Comparison of ENCODE assay signal across 21 cellular contexts in the genomic region with DNA sequence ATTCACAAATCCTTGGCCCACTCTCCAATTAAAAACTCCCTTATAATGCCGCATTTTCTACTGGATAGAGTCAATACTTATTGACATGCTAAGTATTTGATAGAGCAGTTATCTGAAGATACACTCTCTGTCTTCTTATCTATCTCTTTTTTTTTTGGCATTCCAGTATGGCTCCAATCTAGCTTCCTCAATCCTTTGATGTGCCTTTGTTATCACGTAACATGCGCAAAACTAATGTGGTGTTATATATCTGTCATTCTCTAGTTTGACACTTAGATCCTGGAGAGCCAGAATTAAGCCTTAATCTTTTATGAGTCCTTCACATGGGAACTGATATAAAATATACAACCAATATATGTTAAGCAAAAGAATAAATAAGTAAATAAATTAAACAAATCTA. TPM values are rescaled to one million over a fixed set of nuclear protein-coding genes. Genes with fewer than 3 reads are reported as not detected.
"Had no signal": no experiment of that assay in that cellular context is flagged by ENCODE, and none has a peak within 500 bp of the region (broad histone marks: within the 10 kb centered on the region; RNA-seq: fewer than 3 reads in every experiment).

No MANE protein-coding gene starts in this region.

- ATAC-seq: heart left ventricle had no signal

- H3K4me1 Mint-ChIP-seq: mesothelial cell of epicardium, nephron had no signal

- H3K27ac ChIP-seq: colonic mucosa, heart left ventricle, right atrium auricular region, sigmoid colon, skin epidermis, tibial artery, upper lobe of right lung, vagina had no signal

- H3K4me3 ChIP-seq: colonic mucosa, heart left ventricle, right atrium auricular region, sigmoid colon, skin epidermis, tibial artery, upper lobe of right lung, vagina had no signal

- DNase-seq: cerebellar nuclear complex; colonic mucosa; dermis blood vessel endothelial cell; effector CD4-positive, alpha-beta T cell; heart left ventricle; hippocampal formation; kidney glomerular epithelial cell; mammary epithelial cell; sigmoid colon; stimulated activated CD4-positive, alpha-beta T cell treated with anti-CD3 and anti-CD28 coated beads, Interleukin-2, amount 100 ng/mL, for 48 hours; tibial artery; upper lobe of right lung had no signal

- H3K9me3 ChIP-seq: colonic mucosa, heart left ventricle, right atrium auricular region, sigmoid colon, tibial artery, upper lobe of right lung, vagina had no signal

- H3K36me3 Mint-ChIP-seq: mesothelial cell of epicardium had no signal

- H3K4me1 ChIP-seq: colonic mucosa, right atrium auricular region, sigmoid colon, tibial artery, vagina had no signal

- H3K27ac Mint-ChIP-seq: mesothelial cell of epicardium, nephron had no signal

- H3K4me3 Mint-ChIP-seq: mesothelial cell of epicardium; nephron; stimulated activated naive CD8-positive, alpha-beta T cell treated with anti-CD3 and anti-CD28 coated beads, Interleukin-15, Interleukin-2, amounts not matched to agents 100 ng/mL and 50 ng/mL, for 24 hours had no signal

- H3K36me3 ChIP-seq: colonic mucosa, heart left ventricle, right atrium auricular region, sigmoid colon, tibial artery, upper lobe of right lung, vagina had no signal

- H3K27me3 Mint-ChIP-seq: stimulated activated naive CD8-positive, alpha-beta T cell treated with anti-CD3 and anti-CD28 coated beads, Interleukin-15, Interleukin-2, amounts not matched to agents 100 ng/mL and 50 ng/mL, for 24 hours had no signal

- FAIRE-seq: frontal cortex had no signal

- H3K9me3 Mint-ChIP-seq: nephron; stimulated activated naive CD8-positive, alpha-beta T cell treated with anti-CD3 and anti-CD28 coated beads, Interleukin-15, Interleukin-2, amounts not matched to agents 100 ng/mL and 50 ng/mL, for 24 hours had no signal

- H3K27me3 ChIP-seq: colonic mucosa, right atrium auricular region, sigmoid colon, tibial artery, upper lobe of right lung, vagina had no signal

RNA-seq across cellular contexts. Expression of a gene that starts 54.7 kb away (rescaled TPM):
- total RNA-seq: dermis blood vessel endothelial cell, glomerular endothelial cell, mammary epithelial cell, mesothelial cell of epicardium, myocyte had no signal
- polyA plus RNA-seq: mammary epithelial cell had no signal
